ENCODE assay signal across 2 cellular contexts in genomic region chr6:90778419-90779203, GRCh38.
A peak's percentile ranks its signal among the peaks of the same experiment; 100 is the strongest.
TF ChIP-seq lines count a peak whose summit lies in the region.

No MANE protein-coding gene starts in this region.

TF ChIP-seq in K562, 482 proteins besides CTCF, POLR2A, EP300 and RAD21 (continued from another document):
- no peak for TF ChIP-seq TRIM25 (IDR thresholded peaks at IDR 0.05; ENCODE audit: borderline replicate concordance)
- TF ChIP-seq C11orf30 (IDR thresholded peaks at IDR 0.05; ENCODE audit: low read depth), result peak; percentile 51
- TF ChIP-seq ZBTB7A (IDR thresholded peaks at IDR 0.05; ENCODE audit: borderline replicate concordance, control insufficient read depth, low read depth, low read length), result no peak
- TF ChIP-seq STAT5B (CRISPR knock-in tag; IDR thresholded peaks at IDR 0.05), result no peak
- no peak for TF ChIP-seq ZBTB12 (CRISPR knock-in tag; IDR thresholded peaks at IDR 0.05)
- no peak for TF ChIP-seq YY1 (IDR thresholded peaks at IDR 0.05; ENCODE audit: borderline replicate concordance in 1 of 3, control insufficient read depth in 1 of 3, extremely low read depth in 1 of 3, insufficient read depth in 3 of 3, insufficient read length in 1 of 3, insufficient replicate concordance in 2 of 3, low read depth in 1 of 3, low read length in 2 of 3)
- peak; percentile 67; the same call in 1 of the 2 replicates for TF ChIP-seq ZNF316 (IDR thresholded peaks at IDR 0.05)
- peak; percentile 47; the same call in 1 of the 2 replicates for TF ChIP-seq MAFG (tag; conservative IDR thresholded peaks at IDR 0.05)

TF ChIP-seq in GM23338, 12 proteins besides CTCF, POLR2A, EP300 and RAD21 (continued from another document):
- TF ChIP-seq ZNF462 (CRISPR knock-in tag; IDR thresholded peaks at IDR 0.05), result no peak
- TF ChIP-seq CREB1 (CRISPR knock-in tag; IDR thresholded peaks at IDR 0.05; ENCODE audit: low read depth), result no peak
